21 cellular contexts compared by ENCODE assay signal in the genomic region with DNA sequence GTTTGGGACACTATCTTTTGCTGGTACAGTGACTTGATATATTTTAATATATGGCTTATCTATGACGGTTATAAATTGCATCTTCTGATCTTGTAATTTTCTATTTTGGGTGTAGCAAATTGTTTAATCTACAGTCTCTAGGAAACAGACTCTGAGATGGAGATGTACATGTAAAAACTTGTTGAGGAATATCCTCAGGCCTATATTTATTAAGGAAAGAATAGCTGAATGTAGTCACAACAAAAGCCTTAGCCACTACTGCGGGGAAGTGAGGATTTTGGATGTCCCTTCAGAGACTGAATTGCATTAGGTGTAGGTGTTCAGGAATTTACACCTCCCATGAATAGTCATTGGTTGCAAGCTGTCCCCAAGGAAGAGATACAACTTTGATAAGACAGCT. TPM values are rescaled to one million over a fixed set of nuclear protein-coding genes. Genes with fewer than 3 reads are reported as not detected.
DNase-seq lines count a peak whose midpoint lies in the region; ATAC-seq and TF ChIP-seq lines count a peak whose summit lies in the region.
"Had no signal": no experiment of that assay in that cellular context is flagged by ENCODE, and none has a peak within 500 bp of the region (broad histone marks: within the 10 kb centered on the region; RNA-seq: fewer than 3 reads in every experiment).

No MANE protein-coding gene starts in this region.

- no peak overlapping the region for H3K4me3 ChIP-seq in endodermal cell (ENCODE audit: low read length)
- H3K4me3 ChIP-seq in mesendoderm (ENCODE audit: low read length): no peak overlapping the region
- H3K4me3 ChIP-seq: GM23248 had no signal

- no peak overlapping the region for H3K56ac ChIP-seq in mesendoderm (ENCODE audit: low read length)

- H2AK5ac ChIP-seq in mesendoderm (ENCODE audit: low read length): no peak overlapping the region

- H3K36me3 ChIP-seq in endodermal cell (ENCODE audit: control insufficient read depth, insufficient read depth, low read length) (no peaks in the 10 kb centered on the region), mesendoderm (ENCODE audit: control insufficient read depth, insufficient read depth, low read length) (no peaks in the 10 kb centered on the region)

- DNase-seq in RWPE1 (ENCODE audit: low spot score) (peak; percentile 4), endodermal cell (peak; percentile 46), foreskin keratinocyte (peak; percentile 31 to 62), mesendoderm (peak; percentile 88), ecto neural progenitor cell (ENCODE audit: low spot score) (no peak), cerebellum (ENCODE audit: low spot score) (no peak)
- DNase-seq: C1 segment of cervical spinal cord; Calu3; CD4-positive, alpha-beta memory T cell; COR-L47; DMS53; DMS79 treated with DMSO at 0.1 percent for 48 hours; GM23248; H7 had no signal

- H3K4me3 Mint-ChIP-seq in endodermal cell: no peak overlapping the region
- H3K4me3 Mint-ChIP-seq: CD4-positive, alpha-beta memory T cell had no signal

- no peak overlapping the region for H4K8ac ChIP-seq in mesendoderm (ENCODE audit: low read depth, low read length)

- no peak overlapping the region for H3K4me2 ChIP-seq in mesendoderm (ENCODE audit: low read length)

- H3K27ac ChIP-seq in RWPE1 (no peak overlapping the region), endodermal cell (ENCODE audit: low read depth, low read length) (no peak overlapping the region), foreskin keratinocyte (no peak overlapping the region), mesendoderm (ENCODE audit: low read depth, low read length) (no peak overlapping the region)
- H3K27ac ChIP-seq: GM23248 had no signal

- no peak overlapping the region for H4K5ac ChIP-seq in mesendoderm (ENCODE audit: low read length)

- H3K4me1 Mint-ChIP-seq in endodermal cell: peaks cover 8% of the 10 kb centered on the region

- no peaks in the 10 kb centered on the region for H3K9me3 Mint-ChIP-seq in endodermal cell

- no peaks in the 10 kb centered on the region for H3K9me3 ChIP-seq in endodermal cell (ENCODE audit: control insufficient read depth, low read length)

- H2BK15ac ChIP-seq in mesendoderm (replicated peaks; ENCODE audit: low read depth): no peak overlapping the region

- H3K36me3 Mint-ChIP-seq in endodermal cell (ENCODE audit: low read depth): no peaks in the 10 kb centered on the region
- H3K36me3 Mint-ChIP-seq: CD4-positive, alpha-beta memory T cell had no signal

- H3K27ac Mint-ChIP-seq in endodermal cell: no peak overlapping the region
- H3K27ac Mint-ChIP-seq: CD4-positive, alpha-beta memory T cell had no signal

- H3K79me1 ChIP-seq in mesendoderm (ENCODE audit: low read length): no peaks in the 10 kb centered on the region

- no peak overlapping the region for H3K4ac ChIP-seq in mesendoderm (ENCODE audit: low read depth, low read length)

- H2BK120ac ChIP-seq in mesendoderm (ENCODE audit: low read depth, low read length): no peak overlapping the region

- H3K23ac ChIP-seq in mesendoderm (ENCODE audit: low read length): no peak overlapping the region

- no peaks in the 10 kb centered on the region for H3K4me1 ChIP-seq in endodermal cell (ENCODE audit: control insufficient read depth, insufficient read depth, low read length)
- H3K4me1 ChIP-seq in foreskin keratinocyte: no peaks in the 10 kb centered on the region
- no peaks in the 10 kb centered on the region for H3K4me1 ChIP-seq in mesendoderm (ENCODE audit: control insufficient read depth, low read depth, low read length)

- H3K27me3 ChIP-seq in endodermal cell (ENCODE audit: control insufficient read depth, insufficient read depth, low read length, poor library complexity, severe bottlenecking): no peaks in the 10 kb centered on the region
- H3K27me3 ChIP-seq in foreskin keratinocyte: no peaks in the 10 kb centered on the region
- H3K27me3 ChIP-seq in mesendoderm (ENCODE audit: insufficient read depth, low read length, poor library complexity): no peaks in the 10 kb centered on the region

- H3K9ac ChIP-seq in endodermal cell (ENCODE audit: extremely low read depth, low read length, poor library complexity, severe bottlenecking): no peak overlapping the region
- no peak overlapping the region for H3K9ac ChIP-seq in mesendoderm (ENCODE audit: low read length)
- H3K9ac ChIP-seq: GM23248 had no signal

- H3K79me2 ChIP-seq in mesendoderm (ENCODE audit: control insufficient read depth, insufficient read depth, low read length): no peaks in the 10 kb centered on the region

- H2BK5ac ChIP-seq in mesendoderm (ENCODE audit: low read length): no peak overlapping the region

- WGBS in endodermal cell (ENCODE audit: insufficient coverage in 1 of 2, insufficient read length in 1 of 2), 2 experiments: 40 to 67% methylated on average over 1 to 2 of the region's 2 CpGs
- no CpG with 5 or more reads among the region's 2 CpGs for WGBS in mesendoderm (ENCODE audit: extremely low coverage, insufficient coverage, low lambda C conversion rate)

- ATAC-seq in foreskin keratinocyte: peak; percentile 33
- ATAC-seq in GM18861 (IDR thresholded peaks at IDR 0.05; ENCODE audit: unreplicated experiment): no peak
- ATAC-seq: HCT116 had no signal

- no peak for TF ChIP-seq CTCF in RWPE1 (conservative IDR thresholded peaks at IDR 0.05; ENCODE audit: low read depth)
- TF ChIP-seq CTCF in endodermal cell (conservative IDR thresholded peaks at IDR 0.05): no peak
- TF ChIP-seq CTCF in foreskin keratinocyte (conservative IDR thresholded peaks at IDR 0.05): no peak

- POLR2A ChIA-PET in RWPE1 (lab: Yijun Ruan, JAX; ENCODE audit: low non-redundant PET): no interaction called here

- CTCF ChIA-PET in RWPE1 (lab: Yijun Ruan, JAX): interaction anchor here (0.7 kb wide), 1 partner anchor 10 kb away, joined by 5 read pairs; no protein-coding TSS in a partner anchor

- no peaks in the 10 kb centered on the region for H3K27me3 Mint-ChIP-seq in endodermal cell (ENCODE audit: insufficient read depth)

- no peak overlapping the region for H3K18ac ChIP-seq in mesendoderm (ENCODE audit: low read length)

RNA-seq across cellular contexts. Expression of a gene that starts 13.8 kb away (rescaled TPM):
- total RNA-seq in endodermal cell (not detected), foreskin keratinocyte (not detected in 2 replicates), cerebellum (not detected)
- polyA plus RNA-seq in endodermal cell (2013, experiment 1 of 2): not detected
- polyA plus RNA-seq in endodermal cell (2013, experiment 2 of 2): not detected
- not detected in 2 replicates for polyA plus RNA-seq in foreskin keratinocyte
- not detected for polyA plus RNA-seq in mesendoderm (2013, experiment 1 of 2)
- not detected for polyA plus RNA-seq in mesendoderm (2013, experiment 2 of 2)
- total RNA-seq: A172; A673; Calu3; CD4-positive, alpha-beta memory T cell; Daoy; GM23248; H1; H7 had no signal
- polyA plus RNA-seq: BJ; CD4-positive, alpha-beta memory T cell; GM23248; H1 had no signal

RNA-seq across cellular contexts. Expression of a gene that starts 23.0 kb away (rescaled TPM):
- total RNA-seq in endodermal cell (not detected), foreskin keratinocyte (not detected in 2 replicates), cerebellum (not detected)
- not detected for polyA plus RNA-seq in endodermal cell (2013, experiment 1 of 2)
- polyA plus RNA-seq in endodermal cell (2013, experiment 2 of 2): not detected
- not detected in 2 replicates for polyA plus RNA-seq in foreskin keratinocyte
- polyA plus RNA-seq in mesendoderm (2013, experiment 1 of 2): not detected
- not detected for polyA plus RNA-seq in mesendoderm (2013, experiment 2 of 2)
- total RNA-seq: A172; A673; Calu3; CD4-positive, alpha-beta memory T cell; Daoy; GM23248; H1; H7 had no signal
- polyA plus RNA-seq: BJ; CD4-positive, alpha-beta memory T cell; GM23248; H1 had no signal

Comparison
In these comparisons a context has a peak if more than half of its experiments do, and no peak if none do; other contexts are left out.
1. DNase-seq: peak in RWPE1 (single experiment), endodermal cell (single experiment), foreskin keratinocyte (2 of 2) and mesendoderm (single experiment); none in ecto neural progenitor cell (single experiment) and cerebellum (single experiment).